In the genomic region with DNA sequence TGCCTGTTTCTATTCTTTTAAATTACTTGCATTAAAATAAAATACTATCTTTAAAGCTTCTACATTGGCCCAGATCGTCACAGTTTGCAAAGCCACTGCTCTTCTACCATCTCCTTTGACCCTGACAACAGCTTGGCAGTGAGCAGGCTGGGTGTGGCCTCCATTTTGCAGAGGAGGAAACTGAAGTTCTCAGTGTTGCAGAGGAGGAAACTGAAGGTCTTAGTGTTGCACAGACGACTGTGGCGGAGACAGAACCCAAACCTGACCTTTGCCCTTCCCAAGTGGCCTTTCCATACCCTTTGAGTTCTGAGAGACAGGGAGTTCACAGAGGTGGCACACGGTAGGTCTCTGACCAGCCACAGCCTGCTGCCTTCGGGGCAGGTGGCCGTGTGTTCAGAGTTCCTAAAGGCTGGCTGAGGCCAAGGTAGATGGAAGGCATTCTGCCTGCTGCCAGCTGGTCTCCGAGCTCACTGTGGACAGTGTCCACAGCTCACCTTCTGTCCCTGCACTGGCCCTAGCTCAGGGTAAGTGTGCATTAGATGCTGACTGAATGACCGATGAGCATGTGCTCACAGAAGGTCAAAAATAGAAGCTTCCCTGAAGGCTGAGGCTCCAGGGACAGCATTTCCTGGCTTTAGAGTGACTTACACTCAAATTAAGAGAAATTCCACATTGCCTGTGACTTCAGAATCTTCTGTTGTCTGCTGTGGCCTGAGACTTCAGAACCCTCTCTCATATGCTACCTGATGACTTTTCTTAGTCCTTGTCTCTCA, we compare ENCODE assay signal across 17 cellular contexts.
DNase-seq lines count a peak whose midpoint lies in the region; ATAC-seq and TF ChIP-seq lines count a peak whose summit lies in the region.
"Had no signal": no experiment of that assay in that cellular context is flagged by ENCODE, and none has a peak within 500 bp of the region (broad histone marks: within the 10 kb centered on the region; RNA-seq: fewer than 3 reads in every experiment).

No MANE protein-coding gene starts in this region.

- H3K27me3 Mint-ChIP-seq in activated CD4-positive, alpha-beta memory T cell treated with anti-CD3 and anti-CD28 coated beads, Interleukin-2, amount 10 ng/mL, durations not matched to agents 7 days and 5 days = no peaks in the 10 kb centered on the region

- H3K27ac Mint-ChIP-seq in activated CD4-positive, alpha-beta memory T cell treated with anti-CD3 and anti-CD28 coated beads, Interleukin-2, amount 10 ng/mL, durations not matched to agents 7 days and 5 days = no peak overlapping the region
- H3K27ac Mint-ChIP-seq: HFFc6 had no signal

- H3K27me3 ChIP-seq in MM.1S (replicated peaks; ENCODE audit: insufficient read depth, low read length) (no peaks in the 10 kb centered on the region), mucosa of rectum (ENCODE audit: control insufficient read depth in 2 of 2, insufficient read depth in 2 of 2, low read length in 2 of 2) (no peaks in the 10 kb centered on the region)

- H3K4me1 ChIP-seq in MM.1S (ENCODE audit: low read length) (no peaks in the 10 kb centered on the region), mucosa of rectum (ENCODE audit: control insufficient read depth in 2 of 2, insufficient read depth in 2 of 2, low read length in 2 of 2) (peaks cover 31 to 52% of the 10 kb centered on the region in 2 donors)
- H3K4me1 ChIP-seq: Caco-2 had no signal

- DNase-seq in MM.1S (no peak), cerebellum (ENCODE audit: low spot score) (peak; percentile 58), NCI-H510A (lab: John Stamatoyannopoulos, UW) (no peak), RWPE1 (ENCODE audit: low spot score) (no peak)
- DNase-seq in activated CD4-positive, alpha-beta memory T cell treated with anti-CD3 and anti-CD28 coated beads, Interleukin-2, amount 10 ng/mL, durations not matched to agents 7 days and 5 days = no peak
- DNase-seq: Caco-2, DMS153, EL, HFFc6, NCI-H1417 treated with DMSO at 0.1 percent for 48 hours, NCI-H2029, NCI-H2171 treated with DMSO at 0.1 percent for 48 hours, NCI-H446 treated with DMSO at 0.1 percent for 48 hours, NCI-H748 treated with DMSO at 0.1 percent for 48 hours had no signal

- no peak overlapping the region for H3K9ac ChIP-seq in MM.1S (ENCODE audit: low read length)
- peak overlapping the region in 1 of 2 donors; percentile 8 for H3K9ac ChIP-seq in mucosa of rectum (ENCODE audit: low read depth in 1 of 2, low read length in 2 of 2)

- ATAC-seq in esophagus mucosa = no peak

- H3K4me1 Mint-ChIP-seq in activated CD4-positive, alpha-beta memory T cell treated with anti-CD3 and anti-CD28 coated beads, Interleukin-2, amount 10 ng/mL, durations not matched to agents 7 days and 5 days = no peaks in the 10 kb centered on the region

- H3K4me3 ChIP-seq in MM.1S (ENCODE audit: low read length) = no peak overlapping the region
- peak overlapping the region in 1 of 2 donors; percentile 34 for H3K4me3 ChIP-seq in mucosa of rectum (ENCODE audit: low read length in 2 of 2)

- 0 out of 2 replicates have a peak overlapping the region, but pooled peaks have one; percentile 7 for H2AFZ ChIP-seq in MM.1S (ENCODE audit: low read length)

- H3K36me3 ChIP-seq in MM.1S (replicated peaks; ENCODE audit: insufficient read depth, low read length) (no peaks in the 10 kb centered on the region), mucosa of rectum (ENCODE audit: control insufficient read depth in 2 of 2, insufficient read depth in 2 of 2, low read length in 2 of 2) (no peaks in the 10 kb centered on the region)

- H3K9me3 Mint-ChIP-seq in activated CD4-positive, alpha-beta memory T cell treated with anti-CD3 and anti-CD28 coated beads, Interleukin-2, amount 10 ng/mL, durations not matched to agents 7 days and 5 days = no peaks in the 10 kb centered on the region

- no peak overlapping the region for H3K4me3 Mint-ChIP-seq in activated CD4-positive, alpha-beta memory T cell treated with anti-CD3 and anti-CD28 coated beads, Interleukin-2, amount 10 ng/mL, durations not matched to agents 7 days and 5 days
- H3K4me3 Mint-ChIP-seq: HFFc6 had no signal

- no peaks in the 10 kb centered on the region for H4K20me1 ChIP-seq in MM.1S (ENCODE audit: insufficient read depth, low read length)

- no peaks in the 10 kb centered on the region for H3F3A ChIP-seq in MM.1S (ENCODE audit: insufficient read depth, low read length)

- no peaks in the 10 kb centered on the region for H3K36me3 Mint-ChIP-seq in activated CD4-positive, alpha-beta memory T cell treated with anti-CD3 and anti-CD28 coated beads, Interleukin-2, amount 10 ng/mL, durations not matched to agents 7 days and 5 days (ENCODE audit: low read depth)

- H3K9me2 ChIP-seq in MM.1S (replicated peaks; ENCODE audit: insufficient read depth, low read length) = no peaks in the 10 kb centered on the region

- CTCF ChIA-PET in activated CD4-positive, alpha-beta memory T cell treated with anti-CD3 and anti-CD28 coated beads, Interleukin-2, amount 10 ng/mL, durations not matched to agents 7 days and 5 days (lab: Charles Lee) = no interaction called here
- CTCF ChIA-PET in RWPE1 (lab: Yijun Ruan, JAX) = no interaction called here

- TF ChIP-seq CTCF in C4-2B (conservative IDR thresholded peaks at IDR 0.05) (no peak), MM.1S (IDR thresholded peaks at IDR 0.05; ENCODE audit: low read length) (no peak), RWPE1 (conservative IDR thresholded peaks at IDR 0.05; ENCODE audit: low read depth) (no peak)

- no peak overlapping the region for H3K4me2 ChIP-seq in MM.1S (ENCODE audit: low read depth, low read length)

- POLR2A ChIA-PET in activated CD4-positive, alpha-beta memory T cell treated with anti-CD3 and anti-CD28 coated beads, Interleukin-2, amount 10 ng/mL, durations not matched to agents 7 days and 5 days (lab: Charles Lee) = no interaction called here
- POLR2A ChIA-PET in RWPE1 (lab: Yijun Ruan, JAX; ENCODE audit: low non-redundant PET) = no interaction called here

- no peaks in the 10 kb centered on the region for H3K79me2 ChIP-seq in MM.1S (ENCODE audit: low read length)

- H3K27ac ChIP-seq in C4-2B = peak overlapping the region; percentile 53
- no peak overlapping the region for H3K27ac ChIP-seq in MM.1S (ENCODE audit: low read length)
- H3K27ac ChIP-seq in mucosa of rectum (ENCODE audit: low read depth in 2 of 2, low read length in 2 of 2) = peak overlapping the region; percentile 89 to 92
- no peak overlapping the region for H3K27ac ChIP-seq in RWPE1

- no peaks in the 10 kb centered on the region for H3K9me3 ChIP-seq in MM.1S (replicated peaks; ENCODE audit: insufficient read depth, low read length)
- no peaks in the 10 kb centered on the region for H3K9me3 ChIP-seq in mucosa of rectum (ENCODE audit: control insufficient read depth in 2 of 2, low read length in 2 of 2)
- H3K9me3 ChIP-seq: Caco-2 had no signal

Comparison
In these comparisons a context has a peak if more than half of its experiments do, and no peak if none do; other contexts are left out.
1. H3K27ac ChIP-seq: peak in C4-2B (single experiment) and mucosa of rectum (2 of 2); none in MM.1S (single experiment) and RWPE1 (single experiment).